15 cellular contexts compared by ENCODE assay signal in the genomic region with DNA sequence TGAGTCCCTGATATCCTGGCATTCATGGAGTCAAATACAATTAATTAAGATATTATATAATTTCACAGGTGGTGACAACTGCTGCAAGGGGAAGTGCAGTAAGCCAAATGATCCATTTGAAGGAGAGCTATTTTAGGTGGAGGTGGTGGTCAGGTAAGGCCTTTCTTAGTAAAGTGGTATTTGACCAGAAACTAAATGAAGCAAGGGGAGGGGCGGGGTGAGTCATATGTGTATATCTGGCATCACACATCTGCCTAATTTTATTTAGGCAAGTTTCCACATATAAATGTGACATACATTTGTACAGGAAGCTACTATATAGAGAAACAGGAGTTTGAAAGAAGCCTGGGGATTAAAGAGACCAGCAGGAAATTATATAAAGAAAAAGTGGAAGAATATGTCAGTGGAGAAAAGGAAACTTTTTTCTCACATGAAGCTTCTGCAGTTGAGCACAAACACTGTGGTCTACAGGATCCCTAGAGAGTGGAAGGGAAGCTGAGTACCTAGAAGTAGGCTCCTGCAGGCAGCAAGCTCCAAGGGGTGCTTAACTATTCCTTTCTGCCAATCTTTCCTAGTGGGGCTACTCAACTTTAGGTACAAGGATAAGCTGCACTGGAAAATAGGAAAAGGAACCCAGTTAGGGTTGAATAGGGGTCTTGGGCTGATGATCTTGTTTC.
DNase-seq lines count a peak whose midpoint lies in the region; ATAC-seq, FAIRE-seq and TF ChIP-seq lines count a peak whose summit lies in the region.
"Had no signal": no experiment of that assay in that cellular context is flagged by ENCODE, and none has a peak within 500 bp of the region (broad histone marks: within the 10 kb centered on the region; RNA-seq: fewer than 3 reads in every experiment).

No MANE protein-coding gene starts in this region.

- TF ChIP-seq POLR2A in breast epithelium (IDR thresholded peaks at IDR 0.05), result no peak
- no peak for TF ChIP-seq POLR2A in endothelial cell of umbilical vein (IDR thresholded peaks at IDR 0.05; ENCODE audit: low read depth, low read length)
- no peak for TF ChIP-seq POLR2A in upper lobe of left lung (IDR thresholded peaks at IDR 0.05)

- H4K20me1 ChIP-seq in endothelial cell of umbilical vein (replicated peaks; ENCODE audit: control insufficient read depth, extremely low read depth, insufficient read depth, low read length), result no peaks in the 10 kb centered on the region

- POLR2A ChIA-PET in MCF 10A (lab: Yijun Ruan, JAX), result interaction anchor here (0.5 to 1.8 kb wide), 8 partner anchors 12 to 85 kb away, joined by 3 to 11 read pairs (median 4); no protein-coding TSS in a partner anchor
- POLR2A ChIA-PET in endothelial cell of umbilical vein (lab: Charles Lee), result no interaction called here

- no peaks in the 10 kb centered on the region for H3K36me3 ChIP-seq in breast epithelium
- H3K36me3 ChIP-seq in endothelial cell of umbilical vein (ENCODE audit: control insufficient read depth in 2 of 2, extremely low read depth in 1 of 2, insufficient read depth in 2 of 2, low read length in 2 of 2), result peaks cover 0 to under 1% of the 10 kb centered on the region in 2 experiments
- H3K36me3 ChIP-seq in upper lobe of left lung, result peaks cover 0 to 12% (median 2%) of the 10 kb centered on the region in 4 donors

- peak overlapping the region in 1 of 2 donors; percentile 44 for H3K27ac ChIP-seq in breast epithelium
- H3K27ac ChIP-seq in endothelial cell of umbilical vein (ENCODE audit: insufficient read depth, low read depth, low read length), result no peak overlapping the region
- peak overlapping the region in 3 of 4 donors; percentile 9 to 62 (median 61) for H3K27ac ChIP-seq in upper lobe of left lung
- H3K27ac ChIP-seq: 22Rv1 had no signal

- no peak for FAIRE-seq in endothelial cell of umbilical vein (lab: Jason Lieb, UNC)
- FAIRE-seq: endometrium had no signal

- H3K4me1 Mint-ChIP-seq in MCF 10A (ENCODE audit: insufficient read depth, unreplicated experiment), result peaks cover 28% of the 10 kb centered on the region
- H3K4me1 Mint-ChIP-seq: activated CD4-positive, alpha-beta T cell treated with anti-CD3 and anti-CD28 coated beads, Interleukin-2, amount 10 ng/mL, durations not matched to agents 7 days and 5 days; activated T-helper 17 cell treated with anti-CD3 and anti-CD28 coated beads, Interleukin-2, amount 50 U/mL, for 72 hours had no signal

- BruUV-seq in MCF 10A (replicated peaks; lab: Mats Ljungman, UMichigan), result no TSS peak
- no TSS peak for BruUV-seq in endothelial cell of umbilical vein (replicated peaks; lab: Mats Ljungman, UMichigan)

- WGBS in upper lobe of left lung, 2 donors, result 79 to 96% methylated on average over 1 of the region's 1 CpG

- H3K79me2 ChIP-seq in endothelial cell of umbilical vein (ENCODE audit: control insufficient read depth, insufficient read depth, low read length), result peaks cover 46% of the 10 kb centered on the region

- intact Hi-C loops in MCF 10A (cut with micrococcal nuclease) (no loop called here), breast epithelium (cut with DNase I; ENCODE audit: low total_unique reads) (no loop called here), endothelial cell of umbilical vein (cut with micrococcal nuclease) (loop anchor here (10.0 kb wide), 1 partner anchor 237 kb away; no protein-coding TSS in a partner anchor)

- peak; percentile 53 for DNase-seq in MCF 10A (ENCODE audit: unreplicated experiment)
- DNase-seq in breast epithelium (ENCODE audit: low spot score in 2 of 2), result no peak
- DNase-seq in endothelial cell of umbilical vein (ENCODE audit: low read depth, low spot score), result no peak
- DNase-seq in upper lobe of left lung, result no peak
- DNase-seq in NCI-H82 treated with DMSO at 0.1 percent for 48 hours (lab: John Stamatoyannopoulos, UW; ENCODE audit: unreplicated experiment), result no peak
- no peak for DNase-seq in NOMO-1 treated with DMSO at 0.1 percent for 48 hours (lab: John Stamatoyannopoulos, UW; ENCODE audit: unreplicated experiment)
- no peak for DNase-seq in NCI-H1436 (lab: John Stamatoyannopoulos, UW)
- DNase-seq: activated CD4-positive, alpha-beta T cell treated with anti-CD3 and anti-CD28 coated beads, Interleukin-2, amount 10 ng/mL, durations not matched to agents 7 days and 5 days; H9; OCI-M1 had no signal

- peaks cover 11% of the 10 kb centered on the region for H3K36me3 Mint-ChIP-seq in MCF 10A (ENCODE audit: insufficient read depth, unreplicated experiment)

- ATAC-seq in HG03432 (IDR thresholded peaks at IDR 0.05; ENCODE audit: unreplicated experiment) (peak; percentile 79), upper lobe of left lung (ENCODE audit: low FRiP score in 2 of 2) (no peak)
- ATAC-seq: activated T-helper 17 cell treated with anti-CD3 and anti-CD28 coated beads, Interleukin-2, amount 50 U/mL, for 72 hours had no signal

- H3K4me2 ChIP-seq in endothelial cell of umbilical vein (ENCODE audit: insufficient read depth, low read length), result no peak overlapping the region

- H3K9me3 ChIP-seq in breast epithelium, result no peaks in the 10 kb centered on the region
- H3K9me3 ChIP-seq in endothelial cell of umbilical vein (replicated peaks; ENCODE audit: control insufficient read depth, insufficient read depth, low read length), result no peaks in the 10 kb centered on the region
- no peaks in the 10 kb centered on the region for H3K9me3 ChIP-seq in upper lobe of left lung

- no peak overlapping the region for H3K9ac ChIP-seq in endothelial cell of umbilical vein (replicated peaks; ENCODE audit: extremely low read depth, insufficient read depth, low read length)

- no peak for TF ChIP-seq EP300 in upper lobe of left lung (IDR thresholded peaks at IDR 0.05)

- no peaks in the 10 kb centered on the region for H3K9me3 Mint-ChIP-seq in MCF 10A (ENCODE audit: unreplicated experiment)
- H3K9me3 Mint-ChIP-seq: activated CD4-positive, alpha-beta T cell treated with anti-CD3 and anti-CD28 coated beads, Interleukin-2, amount 10 ng/mL, durations not matched to agents 7 days and 5 days; activated T-helper 17 cell treated with anti-CD3 and anti-CD28 coated beads, Interleukin-2, amount 50 U/mL, for 72 hours; H9; T-helper 1 cell treated with Interleukin-12 subunit alpha and Interleukin-12 subunit beta and Interleukin-4 antibody, amounts not matched to agents 30 μg/mL and 1 μg/mL, for 36 hours had no signal

- H3K4me3 Mint-ChIP-seq in MCF 10A (ENCODE audit: unreplicated experiment), result no peak overlapping the region
- H3K4me3 Mint-ChIP-seq: activated CD4-positive, alpha-beta T cell treated with anti-CD3 and anti-CD28 coated beads, Interleukin-2, amount 10 ng/mL, durations not matched to agents 7 days and 5 days; activated T-helper 17 cell treated with anti-CD3 and anti-CD28 coated beads, Interleukin-2, amount 50 U/mL, for 72 hours; H9; T-helper 1 cell treated with Interleukin-12 subunit alpha and Interleukin-12 subunit beta and Interleukin-4 antibody, amounts not matched to agents 30 μg/mL and 1 μg/mL, for 36 hours had no signal

- H3K9me1 ChIP-seq in endothelial cell of umbilical vein (replicated peaks; ENCODE audit: control insufficient read depth, extremely low read depth, insufficient read depth, low read length), result no peaks in the 10 kb centered on the region

- no peak overlapping the region for H2AFZ ChIP-seq in endothelial cell of umbilical vein (ENCODE audit: low read depth, low read length)

- H3K27me3 ChIP-seq in breast epithelium, result no peaks in the 10 kb centered on the region
- no peaks in the 10 kb centered on the region for H3K27me3 ChIP-seq in endothelial cell of umbilical vein (ENCODE audit: control insufficient read depth in 2 of 2, insufficient read depth in 2 of 2, low read length in 2 of 2)
- no peaks in the 10 kb centered on the region for H3K27me3 ChIP-seq in upper lobe of left lung

- H3K27ac Mint-ChIP-seq in MCF 10A (ENCODE audit: low read depth, unreplicated experiment), result peak overlapping the region; percentile 19
- H3K27ac Mint-ChIP-seq: activated CD4-positive, alpha-beta T cell treated with anti-CD3 and anti-CD28 coated beads, Interleukin-2, amount 10 ng/mL, durations not matched to agents 7 days and 5 days; activated T-helper 17 cell treated with anti-CD3 and anti-CD28 coated beads, Interleukin-2, amount 50 U/mL, for 72 hours; T-helper 1 cell treated with Interleukin-12 subunit alpha and Interleukin-12 subunit beta and Interleukin-4 antibody, amounts not matched to agents 30 μg/mL and 1 μg/mL, for 36 hours had no signal

- CTCF ChIA-PET in MCF 10A (lab: Yijun Ruan, JAX), result interaction anchor here (0.5 to 2.2 kb wide), 10 partner anchors 10 to 274 kb away, joined by 3 to 16 read pairs (median 4); a partner anchor contains a TSS
- CTCF ChIA-PET in endothelial cell of umbilical vein (lab: Charles Lee), result interaction anchor here (1.2 to 11.0 kb wide), 8 partner anchors 12 to 122 kb away, joined by 3 to 130 read pairs (median 6); no protein-coding TSS in a partner anchor

- H3K4me3 ChIP-seq in breast epithelium (no peak overlapping the region), endothelial cell of umbilical vein (replicated peaks in 1 of 3; ENCODE audit: insufficient read depth in 1 of 3, low read depth in 1 of 3, low read length in 3 of 3) (no peak overlapping the region), upper lobe of left lung (no peak overlapping the region)

- no peaks in the 10 kb centered on the region for H3K27me3 Mint-ChIP-seq in MCF 10A (ENCODE audit: insufficient read depth, unreplicated experiment)

- no peak for TF ChIP-seq CTCF in MCF 10A (IDR thresholded peaks at IDR 0.05; ENCODE audit: unreplicated experiment)
- TF ChIP-seq CTCF in breast epithelium (IDR thresholded peaks at IDR 0.05), result no peak
- TF ChIP-seq CTCF in endothelial cell of umbilical vein (IDR thresholded peaks at IDR 0.05; ENCODE audit: extremely low read depth in 1 of 2, insufficient read depth in 1 of 2, low read depth in 1 of 2, low read length in 2 of 2), result no peak
- TF ChIP-seq CTCF in upper lobe of left lung (IDR thresholded peaks at IDR 0.05), result no peak

- peaks cover 0 to 14% of the 10 kb centered on the region in 2 donors for H3K4me1 ChIP-seq in breast epithelium
- peaks cover 68% of the 10 kb centered on the region for H3K4me1 ChIP-seq in endothelial cell of umbilical vein (ENCODE audit: control insufficient read depth, extremely low read depth, insufficient read depth, low read length)
- H3K4me1 ChIP-seq in upper lobe of left lung, result peaks cover 47 to 85% (median 63%) of the 10 kb centered on the region in 4 donors

- dilution Hi-C loops in endothelial cell of umbilical vein (cut with MboI; ENCODE audit: extremely low pct_ligation_motif_present, low sequenced_read_pairs), result loop anchor here (25.0 kb wide), 1 partner anchor 124 kb away; no protein-coding TSS in a partner anchor

TF ChIP-seq in endothelial cell of umbilical vein, 7 proteins besides CTCF, POLR2A, EP300 and RAD21:
- TF ChIP-seq MYC (IDR thresholded peaks at IDR 0.05; ENCODE audit: low read depth, low read length) (no peak), FOS (IDR thresholded peaks at IDR 0.05; ENCODE audit: borderline replicate concordance, insufficient read depth, low read length) (no peak), JUN (IDR thresholded peaks at IDR 0.05; ENCODE audit: borderline replicate concordance, insufficient read depth, insufficient read length, low read depth) (peak; percentile 12)
